Comparison of ENCODE assay signal across 8 cellular contexts in the genomic region with DNA sequence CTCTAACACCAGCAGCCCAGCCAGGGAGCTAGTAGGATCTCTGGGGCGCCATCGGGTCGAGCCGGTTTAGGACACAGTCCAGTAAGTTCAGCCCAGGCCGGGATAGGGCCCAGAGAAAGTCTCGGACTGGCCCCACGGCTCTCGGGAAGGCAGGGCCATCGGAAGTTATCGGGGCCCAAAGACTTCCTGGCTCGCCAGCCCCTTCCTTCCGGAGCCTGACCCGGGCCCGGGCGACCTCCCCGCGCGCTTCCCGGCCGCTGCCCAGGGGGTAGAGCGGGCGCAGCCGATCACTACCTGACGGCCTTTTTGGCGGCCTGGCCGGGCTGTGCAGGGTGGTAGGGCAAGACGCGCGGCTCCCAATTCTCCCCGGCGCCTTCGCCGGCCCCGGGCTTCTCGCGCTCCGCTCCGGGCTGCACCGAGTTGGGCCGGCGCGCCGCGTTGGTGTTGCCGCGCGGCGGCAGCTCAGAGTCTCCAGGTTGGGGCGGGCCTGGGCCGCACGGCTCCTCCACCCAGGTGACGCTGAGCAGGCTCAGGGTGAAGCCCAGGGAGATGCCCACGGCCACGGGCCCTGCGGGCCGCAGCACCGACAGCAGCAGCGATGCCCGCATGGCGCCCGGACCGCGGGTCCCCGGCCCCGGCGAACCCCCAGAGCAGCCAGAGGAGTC. TPM values are rescaled to one million over a fixed set of nuclear protein-coding genes. Genes with fewer than 3 reads are reported as not detected.
DNase-seq lines count a peak whose midpoint lies in the region; ATAC-seq, FAIRE-seq and TF ChIP-seq lines count a peak whose summit lies in the region.

No MANE protein-coding gene starts in this region.

- peaks cover 27 to 31% of the 10 kb centered on the region in 2 donors for H3K4me1 Mint-ChIP-seq in natural killer cell treated with Interleukin-12 subunit alpha and Interleukin-12 subunit beta and Interleukin-15 and Interleukin-18, amount 100 ng/mL, for 72 hours (ENCODE audit: low read depth in 2 of 2)

- peak overlapping the region; percentile 69 to 82 for H3K27ac Mint-ChIP-seq in natural killer cell treated with Interleukin-12 subunit alpha and Interleukin-12 subunit beta and Interleukin-15 and Interleukin-18, amount 100 ng/mL, for 72 hours

- ATAC-seq in GM19025 (IDR thresholded peaks at IDR 0.05; ENCODE audit: low read depth, unreplicated experiment) (peak; percentile 25), HG03103 (IDR thresholded peaks at IDR 0.05; ENCODE audit: low read depth, unreplicated experiment) (peak; percentile 31), esophagus mucosa (peak; percentile 57)
- peak; percentile 47 to 58 for ATAC-seq in natural killer cell treated with Interleukin-12 subunit alpha and Interleukin-12 subunit beta and Interleukin-15 and Interleukin-18, amount 100 ng/mL, for 72 hours

- TF ChIP-seq CTCF in D721Med (IDR thresholded peaks at IDR 0.05; ENCODE audit: insufficient read depth, missing control alignments) = no peak

- no peaks in the 10 kb centered on the region for H3K36me3 Mint-ChIP-seq in natural killer cell treated with Interleukin-12 subunit alpha and Interleukin-12 subunit beta and Interleukin-15 and Interleukin-18, amount 100 ng/mL, for 72 hours

- H3K9me3 ChIP-seq in SK-N-MC (ENCODE audit: low read depth, low read length) = no peaks in the 10 kb centered on the region

- H3K27ac ChIP-seq in SK-N-MC = no peak overlapping the region

- no peaks in the 10 kb centered on the region for H3K36me3 ChIP-seq in SK-N-MC (ENCODE audit: insufficient read depth, low read length)

- peak; percentile 37 for DNase-seq in Caki2 (ENCODE audit: low read depth)
- DNase-seq in SK-N-MC (ENCODE audit: low read depth, low spot score) = no peak
- DNase-seq in natural killer cell treated with Interleukin-12 subunit alpha and Interleukin-12 subunit beta and Interleukin-15 and Interleukin-18, amount 100 ng/mL, for 72 hours (ENCODE audit: low spot score) = peak; percentile 67
- DNase-seq in D721Med (ENCODE audit: insufficient read length, low spot score) = no peak
- no peak for DNase-seq in activated gamma-delta T cell (lab: John Stamatoyannopoulos, UW)

- FAIRE-seq in D721Med (lab: Jason Lieb, UNC) = no peak

- in situ Hi-C loops in Caki2 (cut with HindIII; ENCODE audit: low pct_unique_long_range_greater_than_20kb, low sequenced_read_pairs) = no loop called here

- H3K9ac ChIP-seq in SK-N-MC (ENCODE audit: insufficient read length) = peak overlapping the region; percentile 59

- H3K27me3 Mint-ChIP-seq in natural killer cell treated with Interleukin-12 subunit alpha and Interleukin-12 subunit beta and Interleukin-15 and Interleukin-18, amount 100 ng/mL, for 72 hours = peaks cover 9% of the 10 kb centered on the region in 2 donors

- H3K4me3 Mint-ChIP-seq in natural killer cell treated with Interleukin-12 subunit alpha and Interleukin-12 subunit beta and Interleukin-15 and Interleukin-18, amount 100 ng/mL, for 72 hours = peak overlapping the region; percentile 97

- peak overlapping the region; percentile 78 for H3K4me3 ChIP-seq in SK-N-MC

- H3K9me3 Mint-ChIP-seq in natural killer cell treated with Interleukin-12 subunit alpha and Interleukin-12 subunit beta and Interleukin-15 and Interleukin-18, amount 100 ng/mL, for 72 hours = no peaks in the 10 kb centered on the region

RNA-seq across cellular contexts. Expression of gene CHPF, which starts 0.5 kb away (rescaled TPM):
- total RNA-seq in Caki2 (2014; rRNA removed; shearing (Covaris generic); ENCODE audit: low replicate concordance) = 78.8 and 104 TPM in 2 replicates
- total RNA-seq in esophagus mucosa = 27.1 TPM
- 10 to 100 TPM; 52.4 to 57.5 TPM for total RNA-seq in natural killer cell treated with Interleukin-12 subunit alpha and Interleukin-12 subunit beta and Interleukin-15 and Interleukin-18, amount 100 ng/mL, for 72 hours

RNA-seq across cellular contexts. Expression of gene TMEM198, which starts 0.8 kb away (rescaled TPM):
- total RNA-seq in Caki2 (2014; rRNA removed; shearing (Covaris generic); ENCODE audit: low replicate concordance) = 4.5 and 9.3 TPM in 2 replicates
- total RNA-seq in esophagus mucosa = 1.2 TPM
- total RNA-seq in natural killer cell treated with Interleukin-12 subunit alpha and Interleukin-12 subunit beta and Interleukin-15 and Interleukin-18, amount 100 ng/mL, for 72 hours = 1 to 10 TPM; 3.6 to 7.6 TPM

RNA-seq across cellular contexts. Expression of gene OBSL1, which starts 28.3 kb away (rescaled TPM):
- 81.7 and 82.7 TPM in 2 replicates for total RNA-seq in Caki2 (2014; rRNA removed; shearing (Covaris generic); ENCODE audit: low replicate concordance)
- total RNA-seq in esophagus mucosa = 13.0 TPM
- total RNA-seq in natural killer cell treated with Interleukin-12 subunit alpha and Interleukin-12 subunit beta and Interleukin-15 and Interleukin-18, amount 100 ng/mL, for 72 hours = 1 to 10 TPM in 1 of 2 donors, not detected in 1; 2.9 TPM

RNA-seq across cellular contexts. Expression of gene ASIC4, which starts 28.8 kb away (rescaled TPM):
- 0.17 and 2.5 TPM in 2 replicates for total RNA-seq in Caki2 (2014; rRNA removed; shearing (Covaris generic); ENCODE audit: low replicate concordance)
- total RNA-seq in esophagus mucosa = not detected
- under 1 TPM in 1 of 2 donors, not detected in 1; 0.12 TPM for total RNA-seq in natural killer cell treated with Interleukin-12 subunit alpha and Interleukin-12 subunit beta and Interleukin-15 and Interleukin-18, amount 100 ng/mL, for 72 hours

RNA-seq across cellular contexts. Expression of gene INHA, which starts 29.0 kb away (rescaled TPM):
- not detected in 2 replicates for total RNA-seq in Caki2 (2014; rRNA removed; shearing (Covaris generic); ENCODE audit: low replicate concordance)
- total RNA-seq in esophagus mucosa = 0.28 TPM
- total RNA-seq in natural killer cell treated with Interleukin-12 subunit alpha and Interleukin-12 subunit beta and Interleukin-15 and Interleukin-18, amount 100 ng/mL, for 72 hours = not detected

Comparison
In these comparisons a context has a peak if more than half of its experiments do, and no peak if none do; other contexts are left out.
1. DNase-seq: peak in Caki2 (single experiment) and natural killer cell treated with Interleukin-12 subunit alpha and Interleukin-12 subunit beta and Interleukin-15 and Interleukin-18, amount 100 ng/mL, for 72 hours (single experiment); none in SK-N-MC (single experiment), D721Med (single experiment) and activated gamma-delta T cell (single experiment).
2. Peak in every context shown above with its lines, with median percentiles within 50 percentile points of each other: ATAC-seq.